Comparison of ENCODE assay signal across 25 cellular contexts in genomic region chr12:41537522-41537921, GRCh38.
"Had no signal": no experiment of that assay in that cellular context is flagged by ENCODE, and none has a peak within 500 bp of the region (broad histone marks: within the 10 kb centered on the region; RNA-seq: fewer than 3 reads in every experiment).

No MANE protein-coding gene starts in this region.

- H3K79me2 ChIP-seq: hepatocyte had no signal

- H3K4me2 ChIP-seq: hepatocyte had no signal

- H3K4me1 Mint-ChIP-seq: central memory CD8-positive, alpha-beta T cell; naive thymus-derived CD8-positive, alpha-beta T cell; T-cell had no signal

- H3K4me1 ChIP-seq: breast epithelium, left lung, prostate gland, stomach, suprapubic skin, tibial nerve had no signal

- DNase-seq: activated CD4-positive, alpha-beta T cell treated with anti-CD3 and anti-CD28 coated beads, Interleukin-2, amount 10 ng/mL, durations not matched to agents 7 days and 5 days; activated CD8-positive, alpha-beta memory T cell treated with anti-CD3 and anti-CD28 coated beads, Interleukin-2, amount 50 U/mL, for 48 hours; activated gamma-delta T cell; activated T-cell treated with anti-CD3 and anti-CD28 coated beads, Interleukin-2, amount 50 U/mL, for 72 hours; amniotic stem cell; effector memory CD4-positive, alpha-beta T cell; foreskin melanocyte; kidney glomerular epithelial cell; left lung; naive thymus-derived CD8-positive, alpha-beta T cell; ovary; stimulated activated CD4-positive, alpha-beta T cell treated with anti-CD3 and anti-CD28 coated beads, Interleukin-4, amount 100 ng/mL, for 24 hours; stomach; T-cell had no signal

- H3K27ac Mint-ChIP-seq: activated CD4-positive, alpha-beta T cell treated with anti-CD3 and anti-CD28 coated beads, Interleukin-2, amount 10 ng/mL, durations not matched to agents 7 days and 5 days; activated naive CD4-positive, alpha-beta T cell treated with anti-CD3 and anti-CD28 coated beads, Interleukin-2, amount 50 U/mL, for 72 hours; activated T-cell treated with anti-CD3 and anti-CD28 coated beads, Interleukin-2, amount 50 U/mL, for 72 hours; naive thymus-derived CD8-positive, alpha-beta T cell; T-cell; T-helper 2 cell treated with Interferon-gamma antibody and Interleukin-4, amounts not matched to agents 5 μg/mL and 100 μg/mL, for 36 hours had no signal

- H3K27me3 ChIP-seq: breast epithelium, hepatocyte, left lung, neutrophil, ovary, stomach, suprapubic skin, tibial nerve had no signal

- H3K4me3 Mint-ChIP-seq: activated CD4-positive, alpha-beta T cell treated with anti-CD3 and anti-CD28 coated beads, Interleukin-2, amount 10 ng/mL, durations not matched to agents 7 days and 5 days; activated T-cell treated with anti-CD3 and anti-CD28 coated beads, Interleukin-2, amount 50 U/mL, for 72 hours; central memory CD8-positive, alpha-beta T cell; naive thymus-derived CD8-positive, alpha-beta T cell; T-cell; T-helper 2 cell treated with Interferon-gamma antibody and Interleukin-4, amounts not matched to agents 5 μg/mL and 100 μg/mL, for 36 hours had no signal

- H3K36me3 Mint-ChIP-seq: activated naive CD4-positive, alpha-beta T cell treated with anti-CD3 and anti-CD28 coated beads, Interleukin-2, amount 50 U/mL, for 72 hours; naive thymus-derived CD8-positive, alpha-beta T cell; T-cell had no signal

- H3K36me3 ChIP-seq: breast epithelium, left lung, neutrophil, ovary, prostate gland, stomach, suprapubic skin, tibial nerve had no signal

- H3K9me3 Mint-ChIP-seq: activated CD4-positive, alpha-beta T cell treated with anti-CD3 and anti-CD28 coated beads, Interleukin-2, amount 10 ng/mL, durations not matched to agents 7 days and 5 days; activated naive CD4-positive, alpha-beta T cell treated with anti-CD3 and anti-CD28 coated beads, Interleukin-2, amount 50 U/mL, for 72 hours; activated T-cell treated with anti-CD3 and anti-CD28 coated beads, Interleukin-2, amount 50 U/mL, for 72 hours; central memory CD8-positive, alpha-beta T cell; naive thymus-derived CD8-positive, alpha-beta T cell; T-cell; T-helper 2 cell treated with Interferon-gamma antibody and Interleukin-4, amounts not matched to agents 5 μg/mL and 100 μg/mL, for 36 hours had no signal

- H3K9me3 ChIP-seq: breast epithelium, left lung, neutrophil, ovary, prostate gland, stomach, suprapubic skin, tibial nerve had no signal

- H3K27ac ChIP-seq: breast epithelium, hepatocyte, left lung, neutrophil, ovary, prostate gland, stomach, suprapubic skin, tibial nerve, VCaP had no signal

- H3K4me3 ChIP-seq: breast epithelium, hepatocyte, left lung, lung, ovary, prostate gland, stomach, suprapubic skin, tibial nerve had no signal
